ENCODE assay signal across 20 cellular contexts in the genomic region with DNA sequence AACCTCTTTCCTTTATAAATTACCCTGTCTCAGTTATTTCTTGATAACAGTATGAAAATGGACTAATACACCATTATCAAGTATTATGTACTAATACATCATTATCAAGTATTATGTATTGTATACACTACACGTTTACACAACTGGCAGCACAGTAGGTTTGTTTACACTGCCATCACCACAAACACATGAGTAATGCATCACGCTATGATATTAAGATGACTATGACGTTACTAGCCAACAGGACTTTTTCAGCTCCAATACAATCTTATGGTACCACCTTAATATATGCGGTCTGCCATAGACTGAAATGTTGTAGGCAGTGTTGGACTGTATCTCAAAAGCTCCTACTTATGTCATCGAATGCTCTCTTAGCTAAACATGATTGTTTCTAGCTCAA. TPM values are rescaled to one million over a fixed set of nuclear protein-coding genes. Genes with fewer than 3 reads are reported as not detected.
"Had no signal": no experiment of that assay in that cellular context is flagged by ENCODE, and none has a peak within 500 bp of the region (broad histone marks: within the 10 kb centered on the region; RNA-seq: fewer than 3 reads in every experiment).

No MANE protein-coding gene starts in this region.

- H3K9me3 Mint-ChIP-seq: stimulated activated naive B cell treated with anti-CD40 and anti-IgM and Interleukin-4, amounts not matched to agents 10 μg/mL and 1 μg/mL and 100 μg/mL, for 72 hours; stimulated activated naive CD8-positive, alpha-beta T cell treated with anti-CD3 and anti-CD28 coated beads, Interleukin-15, amount 100 ng/mL, for 72 hours had no signal

- H3K27ac ChIP-seq: heart left ventricle, neutrophil, spleen, testis, tibial nerve, upper lobe of right lung, vagina had no signal

- FAIRE-seq: frontal cortex, islet of Langerhans had no signal

- H3K27ac Mint-ChIP-seq: naive thymus-derived CD8-positive, alpha-beta T cell; stimulated activated naive B cell treated with anti-CD40 and anti-IgM and Interleukin-4, amounts not matched to agents 10 μg/mL and 1 μg/mL and 100 μg/mL, for 72 hours had no signal

- H3K4me1 ChIP-seq: spleen, testis, tibial nerve, upper lobe of right lung, vagina had no signal

- H3K36me3 ChIP-seq: neutrophil, upper lobe of right lung, vagina had no signal

- H3K27me3 ChIP-seq: heart left ventricle, neutrophil, spleen, testis, tibial nerve, upper lobe of right lung, vagina had no signal

- H3K36me3 Mint-ChIP-seq: naive thymus-derived CD8-positive, alpha-beta T cell had no signal

- ATAC-seq: heart left ventricle; naive thymus-derived CD8-positive, alpha-beta T cell; sciatic nerve; stimulated activated naive B cell treated with anti-CD40 and anti-IgM and Interleukin-4, amounts not matched to agents 10 μg/mL and 1 μg/mL and 100 μg/mL, for 72 hours; stimulated activated naive CD8-positive, alpha-beta T cell treated with anti-CD3 and anti-CD28 coated beads, Interleukin-15, amount 100 ng/mL, for 72 hours; upper lobe of right lung had no signal

- DNase-seq: dermis blood vessel endothelial cell; heart left ventricle; hippocampal formation; kidney glomerular epithelial cell; naive thymus-derived CD8-positive, alpha-beta T cell; spleen; stimulated activated CD4-positive, alpha-beta T cell treated with anti-CD3 and anti-CD28 coated beads, Interleukin-15, amount 100 ng/mL, for 24 hours; stimulated activated CD4-positive, alpha-beta T cell treated with anti-CD3 and anti-CD28 coated beads, Interleukin-1b, Interleukin-23, amount 100 ng/mL, for 48 hours; stimulated activated CD4-positive, alpha-beta T cell treated with anti-CD3 and anti-CD28 coated beads, Interleukin-4, amount 100 ng/mL, for 24 hours; stimulated activated naive B cell treated with anti-CD40 and anti-IgM and Interleukin-4, amounts not matched to agents 10 μg/mL and 1 μg/mL and 100 μg/mL, for 72 hours; stimulated activated naive CD8-positive, alpha-beta T cell treated with anti-CD3 and anti-CD28 coated beads, Interleukin-15, amount 100 ng/mL, for 72 hours; testis; upper lobe of right lung had no signal

- H3K4me3 ChIP-seq: heart left ventricle, spleen, testis, tibial nerve, upper lobe of right lung, vagina had no signal

- H3K4me1 Mint-ChIP-seq: naive thymus-derived CD8-positive, alpha-beta T cell; stimulated activated naive B cell treated with anti-CD40 and anti-IgM and Interleukin-4, amounts not matched to agents 10 μg/mL and 1 μg/mL and 100 μg/mL, for 72 hours; stimulated activated naive CD8-positive, alpha-beta T cell treated with anti-CD3 and anti-CD28 coated beads, Interleukin-15, amount 100 ng/mL, for 72 hours had no signal

- H3K9me3 ChIP-seq: heart left ventricle, neutrophil, spleen, testis, tibial nerve, upper lobe of right lung, vagina had no signal

- H3K4me3 Mint-ChIP-seq: naive thymus-derived CD8-positive, alpha-beta T cell; stimulated activated naive B cell treated with anti-CD40 and anti-IgM and Interleukin-4, amounts not matched to agents 10 μg/mL and 1 μg/mL and 100 μg/mL, for 72 hours; stimulated activated naive CD8-positive, alpha-beta T cell treated with anti-CD3 and anti-CD28 coated beads, Interleukin-15, amount 100 ng/mL, for 72 hours had no signal

- H3K27me3 Mint-ChIP-seq: stimulated activated naive B cell treated with anti-CD40 and anti-IgM and Interleukin-4, amounts not matched to agents 10 μg/mL and 1 μg/mL and 100 μg/mL, for 72 hours; stimulated activated naive CD8-positive, alpha-beta T cell treated with anti-CD3 and anti-CD28 coated beads, Interleukin-15, amount 100 ng/mL, for 72 hours had no signal

RNA-seq across cellular contexts. Expression of a gene that starts 28.2 kb away (rescaled TPM):
- total RNA-seq: naive thymus-derived CD8-positive, alpha-beta T cell had no signal
- polyA plus RNA-seq: neural cell had no signal
